9 cellular contexts compared by ENCODE assay signal in the genomic region with DNA sequence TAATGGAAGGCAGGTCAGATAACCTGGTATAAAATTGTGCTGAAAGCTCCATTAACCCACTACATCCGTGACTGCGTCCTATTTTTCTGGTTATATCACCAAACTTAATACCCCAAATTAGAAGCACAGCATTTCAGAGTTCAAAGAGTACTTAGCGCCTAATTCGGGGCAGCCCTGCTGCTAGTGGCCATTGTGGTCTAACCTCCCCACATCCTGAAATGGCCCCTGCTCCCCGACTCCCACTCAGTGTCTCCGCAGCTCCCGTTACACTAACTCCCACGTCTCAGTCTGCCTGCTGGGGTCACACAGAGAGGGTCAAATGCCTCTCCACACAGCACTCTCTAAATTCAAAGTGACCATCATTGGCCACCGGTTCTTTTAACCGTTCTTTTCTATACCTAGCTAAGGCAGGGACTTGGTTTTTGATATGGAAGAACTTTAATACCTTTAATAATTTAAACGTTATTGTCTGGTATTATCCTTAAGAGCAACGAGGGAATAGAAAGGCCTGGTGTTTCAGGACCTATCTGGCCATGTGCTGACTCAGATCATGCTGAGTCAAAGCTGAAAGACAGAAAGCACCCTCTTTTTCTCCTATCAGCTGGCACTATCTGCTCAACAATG.
DNase-seq lines count a peak whose midpoint lies in the region; ATAC-seq and TF ChIP-seq lines count a peak whose summit lies in the region.
"Had no signal": no experiment of that assay in that cellular context is flagged by ENCODE, and none has a peak within 500 bp of the region (broad histone marks: within the 10 kb centered on the region; RNA-seq: fewer than 3 reads in every experiment).

No MANE protein-coding gene starts in this region.

- no peaks in the 10 kb centered on the region for H4K20me1 ChIP-seq in PC-3 (ENCODE audit: low read length)

- H3F3A ChIP-seq in PC-3 (ENCODE audit: low read length, unreplicated experiment), result no peaks in the 10 kb centered on the region

- DNase-seq in MV-4-11 (lab: John Stamatoyannopoulos, UW), result peak; percentile 31
- peak; percentile 83 for DNase-seq in left kidney (ENCODE audit: low read depth, low spot score)
- DNase-seq in PC-3, result no peak
- no peak for DNase-seq in ascending aorta (ENCODE audit: low spot score in 2 of 2)
- DNase-seq in activated CD4-positive, CD25-positive, alpha-beta regulatory T cell treated with anti-CD3 and anti-CD28 coated beads, Interleukin-2, amount 50 U/mL, for 72 hours, result no peak
- DNase-seq: HCEC 1CT had no signal

- POLR2A ChIA-PET in PC-3 (lab: Charles Lee; ENCODE audit: unreplicated experiment), result no interaction called here

- peak; percentile 67 for ATAC-seq in GM18508 (IDR thresholded peaks at IDR 0.05; ENCODE audit: insufficient read depth, unreplicated experiment)
- peak; percentile 63 for ATAC-seq in GM21825 (IDR thresholded peaks at IDR 0.05; ENCODE audit: unreplicated experiment)
- ATAC-seq in esophagus mucosa, result no peak
- no peak for ATAC-seq in PC-3

- H3K4me3 ChIP-seq in PC-3 (ENCODE audit: low read length) (no peak overlapping the region), ascending aorta (no peak overlapping the region)

- H3K79me2 ChIP-seq in PC-3 (ENCODE audit: low read length), result no peaks in the 10 kb centered on the region

- CTCF ChIA-PET in PC-3 (lab: Charles Lee), result interaction anchor here (0.8 kb wide), 1 partner anchor 18 kb away, joined by 3 read pairs; no protein-coding TSS in a partner anchor

- H3K9ac ChIP-seq in PC-3 (ENCODE audit: low read length), result no peak overlapping the region

- H3K27me3 ChIP-seq in PC-3 (ENCODE audit: low read length) (no peaks in the 10 kb centered on the region), ascending aorta (no peaks in the 10 kb centered on the region)

- H3K4me2 ChIP-seq in PC-3 (ENCODE audit: low read length), result no peak overlapping the region

- no peaks in the 10 kb centered on the region for H3K36me3 ChIP-seq in PC-3 (ENCODE audit: low read depth, low read length)
- peaks cover 5 to 17% of the 10 kb centered on the region in 2 donors for H3K36me3 ChIP-seq in ascending aorta

- H2AFZ ChIP-seq in PC-3 (ENCODE audit: low read length), result no peak overlapping the region

- no TSS peak for BruUV-seq in PC-3 (replicated peaks; lab: Mats Ljungman, UMichigan)

- H3K4me1 ChIP-seq in PC-3 (ENCODE audit: insufficient read depth, low read length), result peaks cover 3% of the 10 kb centered on the region
- no peaks in the 10 kb centered on the region for H3K4me1 ChIP-seq in ascending aorta

- H3K27ac ChIP-seq in PC-3 (ENCODE audit: low read length), result no peak overlapping the region
- H3K27ac ChIP-seq in ascending aorta, result no peak overlapping the region

- no peaks in the 10 kb centered on the region for H3K9me2 ChIP-seq in PC-3 (replicated peaks; ENCODE audit: low read length)

- no peaks in the 10 kb centered on the region for H3K9me3 ChIP-seq in PC-3 (ENCODE audit: low read length)
- no peaks in the 10 kb centered on the region for H3K9me3 ChIP-seq in ascending aorta

- intact Hi-C loops in PC-3 (cut with micrococcal nuclease), result no loop called here
- intact Hi-C loops in ascending aorta (cut with DNase I), result no loop called here

- TF ChIP-seq CTCF in PC-3 (conservative IDR thresholded peaks at IDR 0.05; ENCODE audit: low read depth, low read length) (no peak), ascending aorta (IDR thresholded peaks at IDR 0.05) (no peak)

Comparison
In these comparisons a context has a peak if more than half of its experiments do, and no peak if none do; other contexts are left out.
1. ATAC-seq: peak in GM18508 (single experiment) and GM21825 (single experiment); none in esophagus mucosa (single experiment) and PC-3 (single experiment).
2. DNase-seq: peak in MV-4-11 (single experiment) and left kidney (single experiment); none in PC-3 (single experiment), ascending aorta (0 of 2) and activated CD4-positive, CD25-positive, alpha-beta regulatory T cell treated with anti-CD3 and anti-CD28 coated beads, Interleukin-2, amount 50 U/mL, for 72 hours (single experiment).